Comparison of ENCODE assay signal across 8 cellular contexts in genomic region chr14:91229743-91230200, GRCh38. TPM values are rescaled to one million over a fixed set of nuclear protein-coding genes. Genes with fewer than 3 reads are reported as not detected.
A peak's percentile ranks its signal among the peaks of the same experiment; 100 is the strongest.
DNase-seq lines count a peak whose midpoint lies in the region; ATAC-seq, FAIRE-seq and TF ChIP-seq lines count a peak whose summit lies in the region.

No MANE protein-coding gene starts in this region.

- H3K4me1 Mint-ChIP-seq in T-cell: peaks cover 83 to 96% (median 90%) of the 10 kb centered on the region in 3 donors

- ATAC-seq in GM19035 (IDR thresholded peaks at IDR 0.05; ENCODE audit: unreplicated experiment) (peak; percentile 65), HG03103 (IDR thresholded peaks at IDR 0.05; ENCODE audit: low read depth, unreplicated experiment) (peak; percentile 63), T-cell (replicated peaks in 1 of 4) (peak; percentile 64 to 82 (median 75))

- peaks cover 0 to 4% (median 0%) of the 10 kb centered on the region in 3 donors for H3K9me3 Mint-ChIP-seq in T-cell

- DNase-seq in ACHN (peak; percentile 46), T-cell (peak in 33 of 34 experiments; percentile 47 to 76 (median 64)), choroid plexus epithelial cell (ENCODE audit: low read depth) (peak; percentile 30), NCI-H446 (lab: John Stamatoyannopoulos, UW) (no peak), substantia nigra (lab: John Stamatoyannopoulos, UW) (no peak), HTR-8/SVneo (ENCODE audit: insufficient read length, low spot score) (no peak)

- CTCF ChIA-PET in T-cell (lab: Charles Lee): interaction anchor here (0.6 to 0.7 kb wide), 3 partner anchors 13 to 32 kb away, joined by 4 to 9 read pairs (median 4); no protein-coding TSS in a partner anchor

- POLR2A ChIA-PET in T-cell (lab: Charles Lee): interaction anchor here in 1 of 2 donors (0.5 to 0.7 kb wide), 2 partner anchors 9 to 250 kb away, joined by 3 to 4 read pairs; no protein-coding TSS in a partner anchor

- FAIRE-seq in HTR-8/SVneo (lab: Jason Lieb, UNC): no peak

- H3K27me3 Mint-ChIP-seq in T-cell: no peaks in the 10 kb centered on the region

- TF ChIP-seq CTCF in choroid plexus epithelial cell (conservative IDR thresholded peaks at IDR 0.05; ENCODE audit: low read depth, low read length): no peak

- peaks cover 30% of the 10 kb centered on the region for H3K36me3 Mint-ChIP-seq in T-cell

- H3K4me3 Mint-ChIP-seq in T-cell: peak overlapping the region; percentile 63 to 75 (median 65)

- no peak overlapping the region for H3K27ac ChIP-seq in substantia nigra (ENCODE audit: low read depth, low read length, poor library complexity, severe bottlenecking)

- in situ Hi-C loops in ACHN (cut with HindIII; ENCODE audit: low pct_ligation_motif_present, low pct_unique_long_range_greater_than_20kb, low sequenced_read_pairs): no loop called here

- H3K4me3 ChIP-seq in choroid plexus epithelial cell (ENCODE audit: low read depth, low read length): no peak overlapping the region

- H3K27ac Mint-ChIP-seq in T-cell: peak overlapping the region; percentile 94 to 95

RNA-seq across cellular contexts. Expression of gene GPR68, which starts 14.7 kb away (rescaled TPM):
- total RNA-seq in T-cell: 10 to 100 TPM in 3 of 5 donors, 1 to 10 TPM in 2; 3.0 to 16.4 (median 10.0) TPM

Comparison
In these comparisons a context has a peak if more than half of its experiments do, and no peak if none do; other contexts are left out.
1. DNase-seq: peak in ACHN (single experiment), T-cell (33 of 34) and choroid plexus epithelial cell (single experiment); none in NCI-H446 (0 of 2), substantia nigra (0 of 49) and HTR-8/SVneo (single experiment).
2. Peak in every context shown above with its lines, with median percentiles within 50 percentile points of each other: ATAC-seq.